ENCODE assay signal across 18 cellular contexts in genomic region chr3:193951859-193952258, GRCh38.
DNase-seq lines count a peak whose midpoint lies in the region; ATAC-seq and TF ChIP-seq lines count a peak whose summit lies in the region.
"Had no signal": no experiment of that assay in that cellular context is flagged by ENCODE, and none has a peak within 500 bp of the region (broad histone marks: within the 10 kb centered on the region; RNA-seq: fewer than 3 reads in every experiment).

No MANE protein-coding gene starts in this region.

- no peak overlapping the region for H3K9ac ChIP-seq in smooth muscle cell (ENCODE audit: low read depth)
- H3K9ac ChIP-seq: BLaER1 treated with 17β-estradiol and CSF1 and Interleukin-3, amounts not matched to agents 10 nM and 100 nM had no signal

- H2AFZ ChIP-seq in smooth muscle cell (ENCODE audit: low read depth): peak overlapping the region; percentile 24
- H2AFZ ChIP-seq: GM23338 had no signal

- H3K4me1 ChIP-seq in esophagus (ENCODE audit: control insufficient read depth in 2 of 2, insufficient read depth in 2 of 2, low read length in 1 of 2): peaks cover 0 to 4% of the 10 kb centered on the region in 2 donors
- H3K4me1 ChIP-seq in smooth muscle cell (ENCODE audit: low read depth): no peaks in the 10 kb centered on the region

- H3K79me2 ChIP-seq in smooth muscle cell (ENCODE audit: low read depth): no peaks in the 10 kb centered on the region

- H3K4me3 ChIP-seq in esophagus (ENCODE audit: low read depth in 1 of 2, low read length in 2 of 2): no peak overlapping the region
- H3K4me3 ChIP-seq in smooth muscle cell: no peak overlapping the region
- H3K4me3 ChIP-seq: BLaER1 treated with 17β-estradiol and CSF1 and Interleukin-3, amounts not matched to agents 10 nM and 100 nM; GM23338; SJSA1 had no signal

- peak overlapping the region; percentile 47 for H3K4me2 ChIP-seq in smooth muscle cell
- H3K4me2 ChIP-seq: BLaER1 treated with 17β-estradiol and CSF1 and Interleukin-3, amounts not matched to agents 10 nM and 100 nM; GM23338 had no signal

- H3F3A ChIP-seq in smooth muscle cell (ENCODE audit: low read depth): no peaks in the 10 kb centered on the region

- 49 to 59% methylated on average over 1 of the region's 1 CpG for WGBS in esophagus, 2 donors
- WGBS in smooth muscle cell (ENCODE audit: low lambda C conversion rate): 70% methylated on average over 1 of the region's 1 CpG

- peaks cover 5 to 6% of the 10 kb centered on the region in 2 donors for H3K9me3 ChIP-seq in esophagus (ENCODE audit: control insufficient read depth in 2 of 2, insufficient read depth in 1 of 2, low read depth in 1 of 2, low read length in 1 of 2)
- H3K9me3 ChIP-seq in smooth muscle cell (replicated peaks; ENCODE audit: low read depth): peaks cover 13% of the 10 kb centered on the region
- H3K9me3 ChIP-seq: SJSA1 had no signal

- no peaks in the 10 kb centered on the region for H3K27me3 ChIP-seq in esophagus (ENCODE audit: control insufficient read depth in 1 of 2, insufficient read depth in 2 of 2, low read length in 2 of 2)
- H3K27me3 ChIP-seq in smooth muscle cell (ENCODE audit: low read depth): no peaks in the 10 kb centered on the region
- H3K27me3 ChIP-seq: BLaER1 treated with 17β-estradiol and CSF1 and Interleukin-3, amounts not matched to agents 10 nM and 100 nM; SJSA1 had no signal

- H4K20me1 ChIP-seq in smooth muscle cell (ENCODE audit: low read depth): no peaks in the 10 kb centered on the region
- H4K20me1 ChIP-seq: BLaER1 treated with 17β-estradiol and CSF1 and Interleukin-3, amounts not matched to agents 10 nM and 100 nM had no signal

- peak overlapping the region; percentile 51 to 71 for H3K27ac ChIP-seq in esophagus (ENCODE audit: low read depth in 2 of 2, low read length in 1 of 2)
- peak overlapping the region; percentile 70 for H3K27ac ChIP-seq in smooth muscle cell (ENCODE audit: low read depth)
- H3K27ac ChIP-seq: BLaER1 treated with 17β-estradiol and CSF1 and Interleukin-3, amounts not matched to agents 10 nM and 100 nM; SJSA1 had no signal

- DNase-seq in NCI-H69 (lab: John Stamatoyannopoulos, UW): peak; percentile 68
- peak; percentile 29 for DNase-seq in astrocyte of the hippocampus (ENCODE audit: low read depth, low spot score)
- DNase-seq in smooth muscle cell (lab: John Stamatoyannopoulos, UW; ENCODE audit: unreplicated experiment): no peak
- DNase-seq in ureter (ENCODE audit: low spot score): no peak
- no peak for DNase-seq in 8988T
- DNase-seq: Calu3; CD8-positive, alpha-beta T cell; GF-D8; HCEC 1CT; NCI-H187; NCI-H2107; NCI-H510A; NCI-H82 had no signal

- ATAC-seq in GM21529 (IDR thresholded peaks at IDR 0.05; ENCODE audit: unreplicated experiment): no peak
- ATAC-seq: CD8-positive, alpha-beta T cell; GM23338 had no signal

- TF ChIP-seq CTCF in smooth muscle cell (IDR thresholded peaks at IDR 0.05; ENCODE audit: borderline replicate concordance, insufficient read depth, poor library complexity, severe bottlenecking): no peak

- H3K36me3 ChIP-seq in esophagus (ENCODE audit: control insufficient read depth in 2 of 2, insufficient read depth in 2 of 2, low read length in 1 of 2) (no peaks in the 10 kb centered on the region), smooth muscle cell (ENCODE audit: low read depth) (peaks cover 10% of the 10 kb centered on the region)
- H3K36me3 ChIP-seq: BLaER1 treated with 17β-estradiol and CSF1 and Interleukin-3, amounts not matched to agents 10 nM and 100 nM; SJSA1 had no signal

Comparison
In these comparisons a context has a peak if more than half of its experiments do, and no peak if none do; other contexts are left out.
1. DNase-seq: peak in NCI-H69 (single experiment) and astrocyte of the hippocampus (single experiment); none in smooth muscle cell (single experiment), ureter (single experiment) and 8988T (single experiment).